In the genomic region with DNA sequence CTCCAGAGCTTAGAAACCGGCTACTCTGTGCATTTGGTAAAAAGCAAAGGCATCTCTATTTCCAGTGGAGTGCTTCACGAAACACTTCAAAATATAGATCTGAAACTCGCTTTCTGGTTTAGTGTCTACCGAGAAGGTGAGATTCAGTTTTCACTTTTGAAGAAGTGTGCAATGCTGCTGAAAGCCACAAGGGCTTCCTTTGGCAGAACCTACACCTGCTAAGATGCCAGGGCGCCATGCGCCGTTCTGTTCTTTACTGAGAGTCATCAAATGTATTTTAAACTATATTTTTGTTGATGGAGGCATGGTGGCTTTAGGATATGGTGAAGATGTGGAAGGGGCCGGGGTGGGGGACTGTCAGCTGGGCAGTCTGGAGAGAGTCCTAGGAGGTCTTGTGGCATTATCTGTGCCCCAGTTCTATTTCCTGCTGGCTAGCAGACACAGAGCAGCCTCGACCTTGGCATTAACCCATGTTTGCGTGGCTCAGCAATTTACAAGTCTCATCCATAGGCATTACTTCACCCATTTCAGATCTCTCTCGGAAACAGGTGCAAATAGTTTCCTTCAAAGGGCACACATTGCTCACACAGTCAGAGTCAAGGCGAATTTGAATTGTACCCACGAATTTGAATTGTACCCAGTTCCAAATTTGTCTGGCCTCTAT, we compare ENCODE assay signal across 9 cellular contexts. TPM values are rescaled to one million over a fixed set of nuclear protein-coding genes. Genes with fewer than 3 reads are reported as not detected.
A peak's percentile ranks its signal among the peaks of the same experiment; 100 is the strongest.
DNase-seq lines count a peak whose midpoint lies in the region; ATAC-seq and TF ChIP-seq lines count a peak whose summit lies in the region.
"Had no signal": no experiment of that assay in that cellular context is flagged by ENCODE, and none has a peak within 500 bp of the region (broad histone marks: within the 10 kb centered on the region; RNA-seq: fewer than 3 reads in every experiment).

No MANE protein-coding gene starts in this region.

- peak; percentile 6 for DNase-seq in DMS53 (lab: John Stamatoyannopoulos, UW)
- DNase-seq in DMS53 treated with DMSO at 0.1 percent for 48 hours (lab: John Stamatoyannopoulos, UW; ENCODE audit: unreplicated experiment) = no peak
- DNase-seq in cerebellar cortex (ENCODE audit: low spot score) = peak; percentile 48
- no peak for DNase-seq in NCI-H1417 treated with DMSO at 0.1 percent for 48 hours (lab: John Stamatoyannopoulos, UW)
- DNase-seq in ascending aorta (ENCODE audit: low spot score in 2 of 2) = no peak
- DNase-seq in AG20443 (ENCODE audit: low spot score) = no peak

- H3K4me1 ChIP-seq in ascending aorta = no peaks in the 10 kb centered on the region

- no peaks in the 10 kb centered on the region for H3K27me3 ChIP-seq in ascending aorta

- H3K9me3 ChIP-seq in ascending aorta = no peaks in the 10 kb centered on the region

- no peak overlapping the region for H3K4me3 ChIP-seq in ascending aorta

- intact Hi-C loops in ascending aorta (cut with DNase I) = no loop called here

- no peak for TF ChIP-seq CTCF in ascending aorta (IDR thresholded peaks at IDR 0.05)

- ATAC-seq in GM21447 (IDR thresholded peaks at IDR 0.05; ENCODE audit: unreplicated experiment) (peak; percentile 87), HG03558 (IDR thresholded peaks at IDR 0.05; ENCODE audit: extremely low read depth, unreplicated experiment) (peak; percentile 91)

- no peak overlapping the region for H3K27ac ChIP-seq in ascending aorta

- H3K36me3 ChIP-seq in ascending aorta = no peaks in the 10 kb centered on the region

RNA-seq across cellular contexts. Expression of gene KCNF1, which starts 46.7 kb away (rescaled TPM):
- total RNA-seq in ascending aorta = not detected
- total RNA-seq: T-helper 1 cell treated with Interleukin-12 subunit alpha and Interleukin-12 subunit beta and Interleukin-4 antibody, amounts not matched to agents 30 ng/mL and 1 ng/mL, for 36 hours had no signal

RNA-seq across cellular contexts. Expression of gene PDIA6, which starts 52.4 kb away (rescaled TPM):
- 56.4 TPM for total RNA-seq in ascending aorta

Comparison
In these comparisons a context has a peak if more than half of its experiments do, and no peak if none do; other contexts are left out.
1. DNase-seq: peak in DMS53 (single experiment) and cerebellar cortex (single experiment); none in DMS53 treated with DMSO at 0.1 percent for 48 hours (single experiment), NCI-H1417 treated with DMSO at 0.1 percent for 48 hours (single experiment), ascending aorta (0 of 2) and AG20443 (single experiment).